In the genomic region with DNA sequence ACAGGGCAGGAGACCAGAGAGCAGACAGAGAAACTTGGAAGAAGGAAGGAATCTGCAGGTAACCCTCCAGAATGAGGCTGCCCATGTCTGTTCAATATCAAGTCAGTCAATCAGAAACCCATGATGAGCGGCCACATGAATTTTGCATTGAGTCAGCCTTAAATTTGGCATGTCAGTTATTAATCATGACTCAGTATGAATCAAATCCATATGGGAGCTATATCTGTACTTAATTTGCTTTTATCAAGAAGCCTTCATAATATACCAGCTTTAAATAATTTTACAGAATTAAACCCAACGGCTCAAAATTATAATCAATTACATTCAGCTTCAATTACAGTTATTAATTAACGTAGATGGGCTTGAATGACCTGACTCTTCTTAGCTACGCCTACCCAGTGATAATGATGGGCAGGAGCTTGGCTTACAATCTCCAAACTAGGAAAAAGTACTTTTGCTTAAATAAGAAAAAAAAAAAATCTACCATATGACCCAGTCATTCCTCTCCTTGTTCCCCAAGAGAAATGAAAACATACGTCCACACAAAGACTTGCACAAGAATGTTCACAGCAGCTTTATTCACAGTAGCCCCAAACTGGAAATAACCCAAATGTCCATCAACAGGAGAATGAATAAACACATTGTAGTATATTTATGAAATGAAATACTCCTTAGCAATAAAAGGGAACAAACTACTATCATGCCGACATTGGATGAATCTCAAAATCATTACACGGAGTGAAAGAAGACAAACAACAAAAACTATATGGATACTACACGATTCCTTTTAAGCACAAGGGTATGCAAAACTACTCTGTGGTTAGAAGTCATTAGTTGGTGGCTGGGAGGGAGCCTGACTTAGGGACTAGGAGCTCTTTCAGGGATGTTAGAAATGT, we compare ENCODE assay signal across 15 cellular contexts. TPM values are rescaled to one million over a fixed set of nuclear protein-coding genes. Genes with fewer than 3 reads are reported as not detected.
DNase-seq lines count a peak whose midpoint lies in the region; ATAC-seq, FAIRE-seq and TF ChIP-seq lines count a peak whose summit lies in the region.
"Had no signal": no experiment of that assay in that cellular context is flagged by ENCODE, and none has a peak within 500 bp of the region (broad histone marks: within the 10 kb centered on the region; RNA-seq: fewer than 3 reads in every experiment).

No MANE protein-coding gene starts in this region.

- H3K18ac ChIP-seq in trophoblast cell (ENCODE audit: low read length): no peak overlapping the region

- POLR2A ChIA-PET in SK-N-SH (lab: Yijun Ruan, JAX): no interaction called here

- H3K79me2 ChIP-seq in SK-N-SH (ENCODE audit: insufficient read depth): no peaks in the 10 kb centered on the region
- H3K79me2 ChIP-seq in trophoblast cell (ENCODE audit: control insufficient read depth, insufficient read depth, low read length, poor library complexity): no peaks in the 10 kb centered on the region

- H3K27me3 ChIP-seq in SK-N-SH (ENCODE audit: insufficient read depth) (no peaks in the 10 kb centered on the region), pancreas (no peaks in the 10 kb centered on the region), trophoblast cell (ENCODE audit: insufficient read depth, low read length) (no peaks in the 10 kb centered on the region)

- peak in 3 of 4 donors; percentile 39 to 53 (median 44) for ATAC-seq in pancreas

- no peaks in the 10 kb centered on the region for H3K27me3 Mint-ChIP-seq in type B pancreatic cell

- no peak overlapping the region for H4K12ac ChIP-seq in trophoblast cell (ENCODE audit: low read depth, low read length)

- peaks cover 9 to 18% of the 10 kb centered on the region in 2 experiments; a peak in 3 of 4 replicates for H3K4me1 ChIP-seq in SK-N-SH (ENCODE audit: control insufficient read depth in 1 of 2, insufficient read depth in 2 of 2, low read depth in 1 of 2, low read length in 1 of 2)
- H3K4me1 ChIP-seq in pancreas: peaks cover 0 to 9% (median 7%) of the 10 kb centered on the region in 3 donors
- peaks cover 2 to 4% of the 10 kb centered on the region in 2 experiments for H3K4me1 ChIP-seq in trophoblast cell (ENCODE audit: control insufficient read depth in 1 of 2, insufficient read depth in 2 of 2, low read length in 2 of 2)

- H3K36me3 Mint-ChIP-seq in type B pancreatic cell: no peaks in the 10 kb centered on the region

- peaks cover 9% of the 10 kb centered on the region for H3K4me1 Mint-ChIP-seq in type B pancreatic cell (ENCODE audit: unreplicated experiment)

- CTCF ChIA-PET in SK-N-SH (lab: Yijun Ruan, JAX): interaction anchor here (0.9 to 3.6 kb wide), 8 partner anchors 12 to 319 kb away, joined by 3 to 12 read pairs (median 5); a partner anchor contains a TSS

- no peak overlapping the region for H3K4ac ChIP-seq in trophoblast cell (ENCODE audit: low read depth, low read length)

- no peak overlapping the region for H3K14ac ChIP-seq in trophoblast cell (ENCODE audit: low read length)

- H2BK5ac ChIP-seq in trophoblast cell (ENCODE audit: low read depth, low read length, poor library complexity): no peak overlapping the region

- no peak overlapping the region for H2BK12ac ChIP-seq in trophoblast cell (ENCODE audit: low read length)

- H3K4me3 ChIP-seq in SK-N-SH (ENCODE audit: low read depth in 2 of 2, low read length in 1 of 2) (peak overlapping the region in 1 of 2 experiments; percentile 16; a peak in 2 of 4 replicates), pancreas (no peak overlapping the region), trophoblast cell (ENCODE audit: low read depth, low read length) (no peak overlapping the region)
- H3K4me3 ChIP-seq: lung had no signal

- TF ChIP-seq CTCF in SK-N-SH (IDR thresholded peaks at IDR 0.05): no peak
- no peak for TF ChIP-seq CTCF in pancreas (IDR thresholded peaks at IDR 0.05)
- TF ChIP-seq CTCF in type B pancreatic cell (conservative IDR thresholded peaks at IDR 0.05): no peak

- H4K8ac ChIP-seq in trophoblast cell (ENCODE audit: low read depth, low read length): no peak overlapping the region

- 24% methylated on average over 8 of the region's 8 CpGs for WGBS in SK-N-SH (ENCODE audit: low lambda C conversion rate)
- WGBS in pancreas, 2 donors: 46 to 47% methylated on average over 8 of the region's 8 CpGs
- no CpG with 5 or more reads among the region's 8 CpGs for WGBS in trophoblast cell (ENCODE audit: extremely low coverage, insufficient coverage, insufficient read length)

- no peaks in the 10 kb centered on the region for H3K9me3 Mint-ChIP-seq in type B pancreatic cell

- no peak overlapping the region for H4K91ac ChIP-seq in trophoblast cell (ENCODE audit: low read depth, low read length)

- H4K20me1 ChIP-seq in SK-N-SH (ENCODE audit: insufficient read depth): peaks cover 4% of the 10 kb centered on the region; the same call in 1 of the 2 replicates

- H3K9ac ChIP-seq in SK-N-SH: peak overlapping the region; percentile 18; the same call in 1 of the 2 replicates
- H3K9ac ChIP-seq in trophoblast cell (ENCODE audit: low read length): no peak overlapping the region

- peaks cover 27% of the 10 kb centered on the region for H3F3A ChIP-seq in SK-N-SH (replicated peaks; ENCODE audit: insufficient read depth)

- no peak overlapping the region for H3K4me3 Mint-ChIP-seq in type B pancreatic cell

- H3K27ac ChIP-seq in SK-N-SH (ENCODE audit: low read depth in 2 of 2, low read length in 1 of 2): peak overlapping the region; percentile 58 to 78
- no peak overlapping the region for H3K27ac ChIP-seq in pancreas
- no peak overlapping the region for H3K27ac ChIP-seq in trophoblast cell (ENCODE audit: low read depth, low read length)
- H3K27ac ChIP-seq: C4-2B had no signal

- H2BK120ac ChIP-seq in trophoblast cell (ENCODE audit: insufficient read depth, low read length, poor library complexity): no peak overlapping the region

- H3K4me2 ChIP-seq in SK-N-SH (peak overlapping the region; percentile 61), trophoblast cell (ENCODE audit: low read length) (no peak overlapping the region)

- H3K27ac Mint-ChIP-seq in type B pancreatic cell: no peak overlapping the region

- H3K9me3 ChIP-seq in SK-N-SH (peaks cover 10% of the 10 kb centered on the region; the same call in 1 of the 2 replicates), pancreas (no peaks in the 10 kb centered on the region), trophoblast cell (ENCODE audit: insufficient read depth, low read depth, low read length) (no peaks in the 10 kb centered on the region)

- H2AK5ac ChIP-seq in trophoblast cell (ENCODE audit: low read length): no peak overlapping the region

- intact Hi-C loops in pancreas (cut with DNase I): no loop called here

- TF ChIP-seq RAD21 in SK-N-SH (IDR thresholded peaks at IDR 0.05; ENCODE audit: low read length): no peak

- peak; percentile 89 to 99 for TF ChIP-seq EP300 in SK-N-SH (IDR thresholded peaks at IDR 0.05; ENCODE audit: borderline replicate concordance in 1 of 2, low read depth in 1 of 2, low read length in 1 of 2)

- peaks cover 0 to 7% of the 10 kb centered on the region in 2 experiments for H3K36me3 ChIP-seq in SK-N-SH (replicated peaks in 1 of 2; ENCODE audit: control insufficient read depth in 1 of 2, insufficient read depth in 2 of 2, low read length in 1 of 2)
- H3K36me3 ChIP-seq in pancreas: no peaks in the 10 kb centered on the region
- H3K36me3 ChIP-seq in trophoblast cell (ENCODE audit: control insufficient read depth in 1 of 2, insufficient read depth in 2 of 2, low read length in 2 of 2): no peaks in the 10 kb centered on the region

- no peak for FAIRE-seq in pancreas (lab: Jason Lieb, UNC)

- H3K79me1 ChIP-seq in trophoblast cell (ENCODE audit: low read length): no peaks in the 10 kb centered on the region

- H3K23ac ChIP-seq in trophoblast cell (ENCODE audit: low read length): no peak overlapping the region

- DNase-seq in EL (peak; percentile 47), SK-N-SH (peak; percentile 35), fibroblast of gingiva (ENCODE audit: low read depth) (peak; percentile 96), pancreas (no peak), trophoblast cell (no peak), H4 (ENCODE audit: low spot score) (no peak), type B pancreatic cell (ENCODE audit: extremely low spot score, unreplicated experiment) (no peak)
- no peak for DNase-seq in activated effector memory CD4-positive, alpha-beta T cell treated with anti-CD3 and anti-CD28 coated beads, Interleukin-2, amount 50 U/mL, for 16 hours
- DNase-seq: activated CD4-positive, alpha-beta T cell treated with anti-CD3 and anti-CD28 coated beads for 48 hours; activated effector memory CD4-positive, alpha-beta T cell treated with Interleukin-2 at 50 U/mL for 16 hours; NCI-H2107; occipital lobe; T-helper 2 cell had no signal

- H2AFZ ChIP-seq in SK-N-SH (ENCODE audit: low read depth) (no peak overlapping the region), trophoblast cell (ENCODE audit: insufficient read depth, low read length, poor library complexity) (no peak overlapping the region)

- H3K9me2 ChIP-seq in SK-N-SH: no peaks in the 10 kb centered on the region

TF ChIP-seq in SK-N-SH, 30 proteins besides CTCF, POLR2A, EP300 and RAD21 (continues in another document):
- TF ChIP-seq ELF1 (IDR thresholded peaks at IDR 0.05) (no peak; the same call in 1 of the 2 replicates), SMC3 (IDR thresholded peaks at IDR 0.05; ENCODE audit: low read depth, low read length) (no peak), TCF12 (IDR thresholded peaks at IDR 0.05) (peak; percentile 100), GABPA (IDR thresholded peaks at IDR 0.05; ENCODE audit: low read depth) (peak; percentile 28), RCOR1 (IDR thresholded peaks at IDR 0.05; ENCODE audit: low read length) (0 out of 2 replicates have a peak, but pooled peaks have one; percentile 14), EZH2phosphoT487 (IDR thresholded peaks at IDR 0.05; ENCODE audit: borderline replicate concordance, low read depth) (no peak), NRF1 (IDR thresholded peaks at IDR 0.05; ENCODE audit: low read depth, low read length) (no peak), NFIC (IDR thresholded peaks at IDR 0.05; ENCODE audit: borderline replicate concordance) (peak; percentile 91)
- TF ChIP-seq, protein P1, sequence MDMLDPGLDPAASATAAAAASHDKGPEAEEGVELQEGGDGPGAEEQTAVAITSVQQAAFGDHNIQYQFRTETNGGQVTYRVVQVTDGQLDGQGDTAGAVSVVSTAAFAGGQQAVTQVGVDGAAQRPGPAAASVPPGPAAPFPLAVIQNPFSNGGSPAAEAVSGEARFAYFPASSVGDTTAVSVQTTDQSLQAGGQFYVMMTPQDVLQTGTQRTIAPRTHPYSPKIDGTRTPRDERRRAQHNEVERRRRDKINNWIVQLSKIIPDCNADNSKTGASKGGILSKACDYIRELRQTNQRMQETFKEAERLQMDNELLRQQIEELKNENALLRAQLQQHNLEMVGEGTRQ (IDR thresholded peaks at IDR 0.05; ENCODE audit: borderline replicate concordance, low read depth, low read length): no peak

RNA-seq across cellular contexts. Expression of a gene that starts 48.6 kb away (rescaled TPM):
- 23.5 and 23.7 TPM in 2 replicates for polyA plus RNA-seq in SK-N-SH (2012; rRNA removed)
- 18.3 and 21.7 TPM in 2 replicates for polyA plus RNA-seq in SK-N-SH (2012; cell fraction: cytosol; rRNA removed)
- 17.8 and 21.7 TPM in 2 replicates for polyA plus RNA-seq in SK-N-SH (2012; cell fraction: nucleus; rRNA removed)
- 10 to 100 TPM; 16.7 to 32.9 (median 21.1) TPM for total RNA-seq in pancreas
- 10 to 100 TPM in 1 of 2 donors, 1 to 10 TPM in 1; 7.9 to 11.4 TPM for polyA plus RNA-seq in pancreas
- polyA plus RNA-seq in trophoblast cell (2013): 19.4 and 20.0 TPM in 2 replicates
- total RNA-seq in H4 (2014; rRNA removed; shearing (Covaris generic)): 20.9 and 33.9 TPM in 2 replicates
- total RNA-seq in type B pancreatic cell (ENCODE audit: low replicate concordance): 23.2 and 39.9 TPM in 2 replicates

Comparison
In these comparisons a context has a peak if more than half of its experiments do, and no peak if none do; other contexts are left out.
1. DNase-seq: peak in EL (single experiment), SK-N-SH (single experiment) and fibroblast of gingiva (single experiment); none in pancreas (0 of 6), trophoblast cell (0 of 2), activated effector memory CD4-positive, alpha-beta T cell treated with anti-CD3 and anti-CD28 coated beads, Interleukin-2, amount 50 U/mL, for 16 hours (single experiment), H4 (single experiment) and type B pancreatic cell (single experiment).
2. H3K27ac ChIP-seq: peak in SK-N-SH (2 of 2); none in pancreas (0 of 4) and trophoblast cell (single experiment).